Comparison of ENCODE assay signal across 15 cellular contexts in genomic region chr2:4745596-4745995, GRCh38.
A peak's percentile ranks its signal among the peaks of the same experiment; 100 is the strongest.
DNase-seq lines count a peak whose midpoint lies in the region; ATAC-seq and TF ChIP-seq lines count a peak whose summit lies in the region.
"Had no signal": no experiment of that assay in that cellular context is flagged by ENCODE, and none has a peak within 500 bp of the region (broad histone marks: within the 10 kb centered on the region; RNA-seq: fewer than 3 reads in every experiment).

No MANE protein-coding gene starts in this region.

- DNase-seq in NCI-H1092 treated with DMSO at 0.1 percent for 48 hours (lab: John Stamatoyannopoulos, UW) (peak; percentile 3), NCI-H2107 treated with DMSO at 0.1 percent for 48 hours (lab: John Stamatoyannopoulos, UW; ENCODE audit: unreplicated experiment) (peak; percentile 65), cerebellum (ENCODE audit: low spot score) (peak; percentile 5), putamen (ENCODE audit: low spot score) (peak; percentile 60), testis (no peak)
- no peak for DNase-seq in naive thymus-derived CD8-positive, alpha-beta T cell
- DNase-seq: activated T-cell treated with anti-CD3 and anti-CD28 coated beads, Interleukin-2, amount 50 U/mL, for 4 hours; foreskin melanocyte; H7; stimulated activated naive CD4-positive, alpha-beta T cell treated with Interleukin-2 at 50 U/mL for 16 hours had no signal

- peaks cover 0 to 21% (median 9%) of the 10 kb centered on the region in 9 donors for H3K9me3 Mint-ChIP-seq in naive thymus-derived CD8-positive, alpha-beta T cell

- H3K9me3 ChIP-seq in testis: no peaks in the 10 kb centered on the region
- H3K9me3 ChIP-seq: BLaER1 had no signal

- POLR2A ChIA-PET in naive thymus-derived CD8-positive, alpha-beta T cell (lab: Charles Lee): no interaction called here

- no peak overlapping the region for H3K4me3 Mint-ChIP-seq in naive thymus-derived CD8-positive, alpha-beta T cell
- H3K4me3 Mint-ChIP-seq: activated naive CD8-positive, alpha-beta T cell; activated T-cell treated with anti-CD3 and anti-CD28 coated beads, Interleukin-2, amount 50 U/mL, for 4 hours had no signal

- H3K27ac Mint-ChIP-seq in naive thymus-derived CD8-positive, alpha-beta T cell: no peak overlapping the region
- H3K27ac Mint-ChIP-seq: activated naive CD8-positive, alpha-beta T cell had no signal

- no peaks in the 10 kb centered on the region for H3K4me1 Mint-ChIP-seq in naive thymus-derived CD8-positive, alpha-beta T cell

- no peak overlapping the region for H3K27ac ChIP-seq in testis
- H3K27ac ChIP-seq: BLaER1, SJSA1 had no signal

- no peaks in the 10 kb centered on the region for H3K4me1 ChIP-seq in testis
- H3K4me1 ChIP-seq: BLaER1, SJSA1 had no signal

- H3K36me3 ChIP-seq in testis (ENCODE audit: low read depth, missing control alignments): no peaks in the 10 kb centered on the region
- H3K36me3 ChIP-seq: BLaER1, SJSA1 had no signal

- intact Hi-C loops in testis (cut with DNase I; ENCODE audit: low total_unique reads): no loop called here

- WGBS in testis, 2 donors: 50 to 59% methylated on average over 7 to 9 of the region's 9 CpGs

- H3K27me3 Mint-ChIP-seq in naive thymus-derived CD8-positive, alpha-beta T cell: no peaks in the 10 kb centered on the region
- H3K27me3 Mint-ChIP-seq: activated naive CD8-positive, alpha-beta T cell had no signal

- no peak for ATAC-seq in naive thymus-derived CD8-positive, alpha-beta T cell
- no peak for ATAC-seq in GM19035 (IDR thresholded peaks at IDR 0.05; ENCODE audit: unreplicated experiment)
- ATAC-seq: activated T-cell treated with anti-CD3 and anti-CD28 coated beads, Interleukin-2, amount 50 U/mL, for 4 hours had no signal

- no peak for TF ChIP-seq CTCF in testis (IDR thresholded peaks at IDR 0.05)

- no peaks in the 10 kb centered on the region for H3K27me3 ChIP-seq in testis
- H3K27me3 ChIP-seq: BLaER1, SJSA1 had no signal

- peaks cover 0 to 3% (median 0%) of the 10 kb centered on the region in 3 donors for H3K36me3 Mint-ChIP-seq in naive thymus-derived CD8-positive, alpha-beta T cell
- H3K36me3 Mint-ChIP-seq: activated naive CD8-positive, alpha-beta T cell had no signal

- no peak for TF ChIP-seq POLR2A in testis (IDR thresholded peaks at IDR 0.05)

- H3K4me3 ChIP-seq in testis: no peak overlapping the region
- H3K4me3 ChIP-seq: BLaER1, SJSA1, smooth muscle cell had no signal

Comparison
In these comparisons a context has a peak if more than half of its experiments do, and no peak if none do; other contexts are left out.
1. DNase-seq: peak in NCI-H1092 treated with DMSO at 0.1 percent for 48 hours (single experiment), NCI-H2107 treated with DMSO at 0.1 percent for 48 hours (single experiment), cerebellum (single experiment) and putamen (single experiment); none in naive thymus-derived CD8-positive, alpha-beta T cell (0 of 10) and testis (single experiment).